Comparison of ENCODE assay signal across 19 cellular contexts in genomic region chr9:134046894-134047681, GRCh38. TPM values are rescaled to one million over a fixed set of nuclear protein-coding genes. Genes with fewer than 3 reads are reported as not detected.
DNase-seq lines count a peak whose midpoint lies in the region; ATAC-seq and TF ChIP-seq lines count a peak whose summit lies in the region.
"Had no signal": no experiment of that assay in that cellular context is flagged by ENCODE, and none has a peak within 500 bp of the region (broad histone marks: within the 10 kb centered on the region; RNA-seq: fewer than 3 reads in every experiment).

No MANE protein-coding gene starts in this region.

- TF ChIP-seq POLR2A in prostate gland (IDR thresholded peaks at IDR 0.05), result no peak

- H3K27ac ChIP-seq in prostate gland, result peak overlapping the region; percentile 51 to 54
- H3K27ac ChIP-seq: BLaER1, neutrophil, transverse colon had no signal

- intact Hi-C loops in prostate gland (cut with DNase I), result no loop called here

- no peaks in the 10 kb centered on the region for H3K9me3 ChIP-seq in prostate gland
- H3K9me3 ChIP-seq: BLaER1, neutrophil, transverse colon had no signal

- ATAC-seq in HG02571 (IDR thresholded peaks at IDR 0.05; ENCODE audit: unreplicated experiment), result no peak
- ATAC-seq: esophagus mucosa, PC-3, SK-N-SH treated with all-trans-retinoic acid at 6 μM for 48 hours had no signal

- peaks cover 8 to 12% of the 10 kb centered on the region in 2 donors for H3K36me3 ChIP-seq in prostate gland

- DNase-seq in G401 (ENCODE audit: low spot score), result peak; percentile 45
- peak; percentile 29 for DNase-seq in cerebellar cortex (ENCODE audit: low spot score)
- DNase-seq in prostate gland (ENCODE audit: low spot score), result peak; percentile 54
- no peak for DNase-seq in NCI-H2196 treated with DMSO at 0.1 percent for 48 hours (lab: John Stamatoyannopoulos, UW; ENCODE audit: unreplicated experiment)
- DNase-seq: activated CD4-positive, alpha-beta memory T cell treated with anti-CD3 and anti-CD28 coated beads, Interleukin-2, amount 10 ng/mL, durations not matched to agents 7 days and 5 days; activated CD8-positive, alpha-beta memory T cell treated with anti-CD3 and anti-CD28 coated beads, Interleukin-2, amount 50 U/mL, for 4 hours; activated naive CD4-positive, alpha-beta T cell treated with Interleukin-2 at 50 U/mL for 16 hours; central memory CD4-positive, alpha-beta T cell; HCEC 1CT; NCI-H2029; NCI-H526; PC-3; stimulated activated CD4-positive, alpha-beta T cell treated with anti-CD3 and anti-CD28 coated beads, Interleukin-4, amount 100 ng/mL, for 24 hours; transverse colon had no signal

- no peak overlapping the region for H3K4me3 ChIP-seq in prostate gland
- H3K4me3 ChIP-seq: BLaER1, transverse colon had no signal

- TF ChIP-seq CTCF in prostate gland (IDR thresholded peaks at IDR 0.05), result no peak

- in situ Hi-C loops in G401 (cut with HindIII; ENCODE audit: low sequenced_read_pairs), result no loop called here

- no peaks in the 10 kb centered on the region for H3K27me3 ChIP-seq in prostate gland (replicated peaks; ENCODE audit: insufficient read depth)
- H3K27me3 ChIP-seq: BLaER1, neutrophil, transverse colon had no signal

- 63% methylated on average over 19 of the region's 21 CpGs for WGBS in prostate gland

- H3K4me1 ChIP-seq in prostate gland (replicated peaks), result peaks cover 6% of the 10 kb centered on the region

RNA-seq across cellular contexts. Expression of gene BRD3, which starts 20.7 kb away (rescaled TPM):
- 5.9 and 7.3 TPM in 2 replicates for total RNA-seq in G401 (2014; rRNA removed; shearing (Covaris generic))
- total RNA-seq in prostate gland, result 10 to 100 TPM; 31.8 to 44.3 TPM

RNA-seq across cellular contexts. Expression of gene BRD3OS, which starts 21.8 kb away (rescaled TPM):
- 32.9 and 50.7 TPM in 2 replicates for total RNA-seq in G401 (2014; rRNA removed; shearing (Covaris generic))
- total RNA-seq in prostate gland, result 10 to 100 TPM; 16.2 to 30.1 TPM

RNA-seq across cellular contexts. Expression of gene VAV2, which starts 55.0 kb away (rescaled TPM):
- 18.9 and 21.4 TPM in 2 replicates for total RNA-seq in G401 (2014; rRNA removed; shearing (Covaris generic))
- total RNA-seq in prostate gland, result 10 to 100 TPM; 13.5 to 19.5 TPM
